9 cellular contexts compared by ENCODE assay signal in the genomic region with DNA sequence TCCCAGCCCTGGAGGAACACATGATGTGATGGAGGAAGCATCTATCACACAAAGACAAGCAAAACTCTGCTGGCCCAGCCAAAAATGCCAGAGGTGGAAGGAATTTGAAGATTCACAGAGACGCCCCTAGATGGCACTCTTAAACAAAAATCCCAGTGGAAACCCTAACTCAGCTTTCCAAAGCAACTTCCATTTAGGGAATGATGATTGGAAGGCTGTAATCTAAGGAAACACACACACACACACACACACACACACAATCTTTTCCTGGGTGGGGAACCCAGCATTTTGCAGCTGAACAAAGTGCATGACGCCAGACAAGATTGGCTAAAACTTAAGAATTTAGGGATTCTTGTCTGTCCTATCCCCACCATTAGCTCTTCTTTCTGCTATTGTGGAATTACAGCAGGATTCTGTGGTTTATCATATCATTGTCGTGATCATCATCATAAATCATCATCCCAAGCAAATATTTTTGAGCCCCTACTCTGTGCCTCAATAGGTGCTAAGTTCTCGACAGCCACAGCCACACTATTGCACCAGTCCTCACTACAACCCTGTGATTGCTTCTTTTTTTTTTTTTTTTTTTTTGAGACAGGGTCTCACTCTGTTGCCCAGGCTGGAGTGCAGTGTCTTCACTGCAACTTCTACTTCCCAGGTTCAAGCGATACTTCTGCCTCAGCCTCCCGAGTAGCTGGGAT. TPM values are rescaled to one million over a fixed set of nuclear protein-coding genes. Genes with fewer than 3 reads are reported as not detected.
DNase-seq lines count a peak whose midpoint lies in the region; ATAC-seq and TF ChIP-seq lines count a peak whose summit lies in the region.
"Had no signal": no experiment of that assay in that cellular context is flagged by ENCODE, and none has a peak within 500 bp of the region (broad histone marks: within the 10 kb centered on the region; RNA-seq: fewer than 3 reads in every experiment).

No MANE protein-coding gene starts in this region.

- H3K79me2 ChIP-seq in HCT116 (ENCODE audit: insufficient read depth, low read length) = peaks cover 10% of the 10 kb centered on the region; the same call in 1 of the 2 replicates

- H3K27me3 ChIP-seq in HCT116 (ENCODE audit: insufficient read depth, low read length) = no peaks in the 10 kb centered on the region
- no peaks in the 10 kb centered on the region for H3K27me3 ChIP-seq in stomach smooth muscle (ENCODE audit: control insufficient read depth in 1 of 2, insufficient read depth in 2 of 2, low read length in 2 of 2)

- H3K4me3 ChIP-seq in HCT116 (replicated peaks in 1 of 2; ENCODE audit: low read depth in 1 of 2, low read length in 2 of 2) (no peak overlapping the region), stomach smooth muscle (ENCODE audit: low read length in 2 of 2) (no peak overlapping the region)

- intact Hi-C loops in HCT116 (cut with micrococcal nuclease) (loop anchor here (1.0 to 5.0 kb wide), 5 partner anchors 143 to 1515 kb away; no protein-coding TSS in a partner anchor), MCF 10A (cut with micrococcal nuclease) (loop anchor here (1.0 to 5.0 kb wide), 6 partner anchors 31 to 1165 kb away; a partner anchor contains a TSS)

- POLR2A ChIA-PET in HCT116 (lab: Charles Lee) (interaction anchor here (0.6 to 1.3 kb wide), 3 partner anchors 31 to 474 kb away, joined by 3 to 6 read pairs (median 5); no protein-coding TSS in a partner anchor), MCF 10A (lab: Yijun Ruan, JAX) (interaction anchor here (0.6 to 5.8 kb wide), 8 partner anchors 11 to 416 kb away, joined by 3 to 115 read pairs (median 6); a partner anchor contains a TSS)

- RAD21 ChIA-PET in HCT116 (lab: Charles Lee; ENCODE audit: low non-redundant PET in 1 of 2, low total read pairs in 2 of 2, uncharacterized antibody in 2 of 2, unreplicated experiment in 2 of 2) = interaction anchor here (0.5 to 1.4 kb wide), 4 partner anchors 13 to 144 kb away, joined by 3 to 10 read pairs (median 6); no protein-coding TSS in a partner anchor

- H4K20me1 ChIP-seq in HCT116 (ENCODE audit: insufficient read depth) = no peaks in the 10 kb centered on the region

- TF ChIP-seq RAD21 in HCT116 (IDR thresholded peaks at IDR 0.05; ENCODE audit: low read depth) = peak; percentile 86

- H3K9ac ChIP-seq in HCT116 (ENCODE audit: low read length) = no peak overlapping the region
- H3K9ac ChIP-seq in stomach smooth muscle (ENCODE audit: low read length in 2 of 2) = no peak overlapping the region

- peaks cover 15% of the 10 kb centered on the region for H3K4me1 Mint-ChIP-seq in MCF 10A (ENCODE audit: insufficient read depth, unreplicated experiment)

- ATAC-seq in HCT116 (peak; percentile 54), HG03025 (IDR thresholded peaks at IDR 0.05; ENCODE audit: low FRiP score, unreplicated experiment) (no peak)

- H3K4me2 ChIP-seq in HCT116 (ENCODE audit: low read length) = peak overlapping the region; percentile 31; the same call in 1 of the 2 replicates

- H3K36me3 ChIP-seq in HCT116 (ENCODE audit: control insufficient read depth in 1 of 2, insufficient read depth in 2 of 2, low read length in 2 of 2) = peaks cover 5 to 8% of the 10 kb centered on the region in 2 experiments; a peak in 3 of 4 replicates
- H3K36me3 ChIP-seq in stomach smooth muscle (ENCODE audit: control insufficient read depth in 2 of 2, insufficient read depth in 2 of 2, low read length in 2 of 2) = no peaks in the 10 kb centered on the region

- DNase-seq in COLO829 (ENCODE audit: low spot score) (peak; percentile 89), HCT116 (ENCODE audit: low read depth, low spot score) (peak; percentile 78), NCI-H526 treated with DMSO at 0.1 percent for 48 hours (lab: John Stamatoyannopoulos, UW) (peak; percentile 69), MCF 10A (ENCODE audit: unreplicated experiment) (peak; percentile 71), inferior parietal cortex (ENCODE audit: extremely low spot score) (peak; percentile 74)
- no peak for DNase-seq in stimulated activated CD4-positive, alpha-beta T cell treated with anti-CD3 and anti-CD28 coated beads, Interleukin-4, amount 100 ng/mL, for 4 hours

- TF ChIP-seq POLR2A in HCT116 (IDR thresholded peaks at IDR 0.05; ENCODE audit: borderline replicate concordance, extremely low read depth, insufficient read depth, insufficient read length) = no peak

- H3K9me3 ChIP-seq in HCT116 (ENCODE audit: control insufficient read depth in 1 of 2, insufficient read depth in 1 of 2, low read depth in 1 of 2, low read length in 2 of 2) (no peaks in the 10 kb centered on the region), stomach smooth muscle (ENCODE audit: control insufficient read depth in 2 of 2, low read length in 2 of 2) (no peaks in the 10 kb centered on the region)

- peaks cover 15 to 27% of the 10 kb centered on the region in 2 experiments for H3K4me1 ChIP-seq in HCT116 (ENCODE audit: control insufficient read depth in 1 of 2, insufficient read depth in 2 of 2, low read length in 2 of 2)
- H3K4me1 ChIP-seq in stomach smooth muscle (ENCODE audit: control insufficient read depth, insufficient read depth, low read length) = peaks cover 42% of the 10 kb centered on the region

- H3K36me3 Mint-ChIP-seq in MCF 10A (ENCODE audit: insufficient read depth, unreplicated experiment) = peaks cover 8% of the 10 kb centered on the region

- no peak overlapping the region for H2AFZ ChIP-seq in HCT116 (ENCODE audit: low read depth, low read length, poor library complexity, severe bottlenecking)

- H3K27me3 Mint-ChIP-seq in MCF 10A (ENCODE audit: insufficient read depth, unreplicated experiment) = no peaks in the 10 kb centered on the region

- peak; percentile 67 to 74 (median 72) for TF ChIP-seq CTCF in HCT116 (IDR thresholded peaks at IDR 0.05 in 2 of 3, conservative IDR thresholded peaks at IDR 0.05 in 1 of 3; ENCODE audit: borderline replicate concordance in 1 of 3, insufficient read depth in 1 of 3, low read depth in 2 of 3, low read length in 2 of 3)
- peak; percentile 49 for TF ChIP-seq CTCF in MCF 10A (IDR thresholded peaks at IDR 0.05; ENCODE audit: unreplicated experiment)

- CTCF ChIA-PET in HCT116 (lab: Charles Lee) = interaction anchor here (0.6 to 4.9 kb wide), 16 partner anchors 8 to 1526 kb away, joined by 3 to 60 read pairs (median 4); no protein-coding TSS in a partner anchor
- CTCF ChIA-PET in MCF 10A (lab: Yijun Ruan, JAX) = interaction anchor here (0.5 to 7.3 kb wide), 22 partner anchors 10 to 1573 kb away, joined by 3 to 96 read pairs (median 5); a partner anchor contains a TSS

- H3K9me3 Mint-ChIP-seq in MCF 10A (ENCODE audit: unreplicated experiment) = no peaks in the 10 kb centered on the region

- H3K9me2 ChIP-seq in HCT116 (ENCODE audit: insufficient read depth) = no peaks in the 10 kb centered on the region

- no TSS peak for BruUV-seq in HCT116 (replicated peaks; lab: Mats Ljungman, UMichigan)
- BruUV-seq in MCF 10A (replicated peaks; lab: Mats Ljungman, UMichigan) = no TSS peak

- H3K4me3 Mint-ChIP-seq in MCF 10A (ENCODE audit: unreplicated experiment) = no peak overlapping the region

- H3K27ac ChIP-seq in HCT116 (ENCODE audit: low read depth, low read length) = no peak overlapping the region
- peak overlapping the region; percentile 82 for H3K27ac ChIP-seq in stomach smooth muscle (ENCODE audit: low read length)

- H3K27ac Mint-ChIP-seq in MCF 10A (ENCODE audit: low read depth, unreplicated experiment) = no peak overlapping the region

TF ChIP-seq in HCT116, 20 proteins besides CTCF, POLR2A, EP300 and RAD21 (continues in another document):
- TF ChIP-seq ELF1 (IDR thresholded peaks at IDR 0.05; ENCODE audit: borderline replicate concordance, low read depth) (no peak), SIN3A (IDR thresholded peaks at IDR 0.05; ENCODE audit: low read depth) (no peak), FOSL1 (IDR thresholded peaks at IDR 0.05; ENCODE audit: low read depth) (no peak), ZFX (IDR thresholded peaks at IDR 0.05) (no peak), EGR1 (IDR thresholded peaks at IDR 0.05; ENCODE audit: low read depth) (no peak), CBX3 (IDR thresholded peaks at IDR 0.05; ENCODE audit: low read depth) (peak; percentile 26; the same call in 1 of the 2 replicates), TCF7L2 (IDR thresholded peaks at IDR 0.05; ENCODE audit: borderline replicate concordance, extremely low read depth, insufficient read depth, insufficient read length) (no peak), EZH2phosphoT487 (IDR thresholded peaks at IDR 0.05; ENCODE audit: borderline replicate concordance) (no peak), ZNF274 (IDR thresholded peaks at IDR 0.05; ENCODE audit: low read depth, low read length) (no peak), SRF (IDR thresholded peaks at IDR 0.05; ENCODE audit: low read depth) (peak; percentile 92), JUND (IDR thresholded peaks at IDR 0.05) (no peak), SP1 (IDR thresholded peaks at IDR 0.05; ENCODE audit: low read depth) (0 out of 2 replicates have a peak, but pooled peaks have one; percentile 18), POLR2AphosphoS5 (IDR thresholded peaks at IDR 0.05; ENCODE audit: low read depth, low read length) (no peak), CEBPB (IDR thresholded peaks at IDR 0.05; ENCODE audit: low read depth) (no peak)
- TF ChIP-seq, protein P1, sequence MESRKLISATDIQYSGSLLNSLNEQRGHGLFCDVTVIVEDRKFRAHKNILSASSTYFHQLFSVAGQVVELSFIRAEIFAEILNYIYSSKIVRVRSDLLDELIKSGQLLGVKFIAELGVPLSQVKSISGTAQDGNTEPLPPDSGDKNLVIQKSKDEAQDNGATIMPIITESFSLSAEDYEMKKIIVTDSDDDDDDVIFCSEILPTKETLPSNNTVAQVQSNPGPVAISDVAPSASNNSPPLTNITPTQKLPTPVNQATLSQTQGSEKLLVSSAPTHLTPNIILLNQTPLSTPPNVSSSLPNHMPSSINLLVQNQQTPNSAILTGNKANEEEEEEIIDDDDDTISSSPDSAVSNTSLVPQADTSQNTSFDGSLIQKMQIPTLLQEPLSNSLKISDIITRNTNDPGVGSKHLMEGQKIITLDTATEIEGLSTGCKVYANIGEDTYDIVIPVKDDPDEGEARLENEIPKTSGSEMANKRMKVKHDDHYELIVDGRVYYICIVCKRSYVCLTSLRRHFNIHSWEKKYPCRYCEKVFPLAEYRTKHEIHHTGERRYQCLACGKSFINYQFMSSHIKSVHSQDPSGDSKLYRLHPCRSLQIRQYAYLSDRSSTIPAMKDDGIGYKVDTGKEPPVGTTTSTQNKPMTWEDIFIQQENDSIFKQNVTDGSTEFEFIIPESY (IDR thresholded peaks at IDR 0.05; ENCODE audit: extremely low read depth, insufficient replicate concordance, low read length) = no peak
- TF ChIP-seq, protein P2, sequence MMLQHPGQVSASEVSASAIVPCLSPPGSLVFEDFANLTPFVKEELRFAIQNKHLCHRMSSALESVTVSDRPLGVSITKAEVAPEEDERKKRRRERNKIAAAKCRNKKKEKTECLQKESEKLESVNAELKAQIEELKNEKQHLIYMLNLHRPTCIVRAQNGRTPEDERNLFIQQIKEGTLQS (IDR thresholded peaks at IDR 0.05) = no peak

RNA-seq across cellular contexts. Expression of a gene that starts 1.6 kb away (rescaled TPM):
- 30.0 TPM for total RNA-seq in HCT116 (2021; ENCODE audit: unreplicated experiment)
- 27.0 and 34.9 TPM in 2 replicates for polyA plus RNA-seq in HCT116 (2012)
- total RNA-seq in MCF 10A (2022) = 30.1 and 37.8 TPM in 2 replicates

RNA-seq across cellular contexts. Expression of a gene that starts 6.3 kb away (rescaled TPM):
- total RNA-seq in HCT116 (2021; ENCODE audit: unreplicated experiment) (0.15 TPM), MCF 10A (2022) (not detected in 2 replicates)
- 0.04 and 0.12 TPM in 2 replicates for polyA plus RNA-seq in HCT116 (2012)

RNA-seq across cellular contexts. Expression of a gene that starts 54.5 kb away (rescaled TPM):
- not detected for total RNA-seq in HCT116 (2021; ENCODE audit: unreplicated experiment)
- not detected in 2 replicates for polyA plus RNA-seq in HCT116 (2012)
- total RNA-seq in MCF 10A (2022) = not detected in 2 replicates
- total RNA-seq: T-helper 1 cell treated with Interleukin-12 subunit alpha and Interleukin-12 subunit beta and Interleukin-4 antibody, amounts not matched to agents 30 ng/mL and 1 ng/mL, for 36 hours had no signal

Comparison
In these comparisons a context has a peak if more than half of its experiments do, and no peak if none do; other contexts are left out.
1. DNase-seq: peak in COLO829 (single experiment), HCT116 (single experiment), NCI-H526 treated with DMSO at 0.1 percent for 48 hours (single experiment), MCF 10A (single experiment) and inferior parietal cortex (single experiment); none in stimulated activated CD4-positive, alpha-beta T cell treated with anti-CD3 and anti-CD28 coated beads, Interleukin-4, amount 100 ng/mL, for 4 hours (0 of 2).